19 cellular contexts compared by ENCODE assay signal in genomic region chr3:65484964-65485363, GRCh38.
DNase-seq lines count a peak whose midpoint lies in the region; ATAC-seq lines count a peak whose summit lies in the region.
"Had no signal": no experiment of that assay in that cellular context is flagged by ENCODE, and none has a peak within 500 bp of the region (broad histone marks: within the 10 kb centered on the region; RNA-seq: fewer than 3 reads in every experiment).

No MANE protein-coding gene starts in this region.

- 32 to 43% methylated on average over 3 of the region's 3 CpGs for WGBS in GM23248 (ENCODE audit: low coverage in 1 of 2, low lambda C conversion rate in 2 of 2, missing lambda C conversion rate in 2 of 2), 2 experiments

- no peak overlapping the region for H3K9ac ChIP-seq in GM23248

- in situ Hi-C loops in GM23248 (cut with MboI), result no loop called here

- peaks cover 7% of the 10 kb centered on the region; the same call in 1 of the 2 replicates for H3K4me1 ChIP-seq in GM23248 (ENCODE audit: insufficient read depth)
- no peaks in the 10 kb centered on the region for H3K4me1 ChIP-seq in naive thymus-derived CD4-positive, alpha-beta T cell (ENCODE audit: control insufficient read depth in 2 of 2, insufficient read depth in 2 of 2, low read length in 2 of 2)

- no peaks in the 10 kb centered on the region for H3K27me3 Mint-ChIP-seq in activated CD4-positive, alpha-beta memory T cell treated with anti-CD3 and anti-CD28 coated beads, Interleukin-2, amount 10 ng/mL, durations not matched to agents 7 days and 5 days
- no peaks in the 10 kb centered on the region for H3K27me3 Mint-ChIP-seq in naive thymus-derived CD4-positive, alpha-beta T cell
- H3K27me3 Mint-ChIP-seq: stimulated activated naive B cell treated with anti-CD40 and anti-IgM and Interleukin-4, amounts not matched to agents 10 μg/mL and 1 μg/mL and 100 μg/mL, for 72 hours had no signal

- H4K20me1 ChIP-seq in GM23248 (ENCODE audit: insufficient read depth), result no peaks in the 10 kb centered on the region; the same call in 1 of the 2 replicates

- DNase-seq in AG08395 (ENCODE audit: low spot score), result peak; percentile 9
- peak; percentile 10 for DNase-seq in GM23248
- peak; percentile 44 for DNase-seq in epithelial cell of prostate (ENCODE audit: low read depth, low spot score)
- no peak for DNase-seq in left colon
- DNase-seq in activated CD4-positive, alpha-beta memory T cell treated with anti-CD3 and anti-CD28 coated beads, Interleukin-2, amount 10 ng/mL, durations not matched to agents 7 days and 5 days, result no peak
- DNase-seq in occipital lobe (lab: John Stamatoyannopoulos, UW), result no peak
- no peak for DNase-seq in naive thymus-derived CD4-positive, alpha-beta T cell
- DNase-seq: activated CD4-positive, CD25-positive, alpha-beta regulatory T cell; activated CD8-positive, alpha-beta memory T cell treated with anti-CD3 and anti-CD28 coated beads for 24 hours; CD8-positive, alpha-beta memory T cell; endodermal cell; Kasumi-1; left lung; NCI-H1105 treated with DMSO at 0.1 percent for 48 hours; NCI-H524; stimulated activated naive B cell treated with anti-CD40 and anti-IgM and Interleukin-4, amounts not matched to agents 10 μg/mL and 1 μg/mL and 100 μg/mL, for 72 hours had no signal

- H3K4me3 Mint-ChIP-seq in activated CD4-positive, alpha-beta memory T cell treated with anti-CD3 and anti-CD28 coated beads, Interleukin-2, amount 10 ng/mL, durations not matched to agents 7 days and 5 days, result no peak overlapping the region
- no peak overlapping the region for H3K4me3 Mint-ChIP-seq in naive thymus-derived CD4-positive, alpha-beta T cell
- H3K4me3 Mint-ChIP-seq: activated naive CD4-positive, alpha-beta T cell treated with anti-CD3 and anti-CD28 coated beads, Interleukin-2, amount 50 U/mL, for 24 hours; CD8-positive, alpha-beta memory T cell; endodermal cell; stimulated activated naive B cell treated with anti-CD40 and anti-IgM and Interleukin-4, amounts not matched to agents 10 μg/mL and 1 μg/mL and 100 μg/mL, for 72 hours; T-helper 2 cell treated with Interferon-gamma antibody and Interleukin-4, amounts not matched to agents 5 μg/mL and 100 μg/mL, for 36 hours had no signal

- H3K27ac ChIP-seq in GM23248, result no peak overlapping the region
- H3K27ac ChIP-seq in epithelial cell of prostate, result peak overlapping the region; percentile 2
- no peak overlapping the region for H3K27ac ChIP-seq in naive thymus-derived CD4-positive, alpha-beta T cell (ENCODE audit: low read depth, low read length)
- H3K27ac ChIP-seq: left lung had no signal

- no peaks in the 10 kb centered on the region for H3K27me3 ChIP-seq in GM23248 (replicated peaks; ENCODE audit: insufficient read depth)
- H3K27me3 ChIP-seq in naive thymus-derived CD4-positive, alpha-beta T cell (ENCODE audit: control insufficient read depth in 2 of 2, insufficient read depth in 2 of 2, low read length in 2 of 2), result no peaks in the 10 kb centered on the region
- H3K27me3 ChIP-seq: left lung had no signal

- no peak overlapping the region for H2AFZ ChIP-seq in GM23248

- intact Hi-C loops in left colon (cut with DNase I, micrococcal nuclease), result no loop called here
- intact Hi-C loops in naive thymus-derived CD4-positive, alpha-beta T cell (cut with micrococcal nuclease), result no loop called here

- ATAC-seq in left colon (peak; percentile 68), GM19463 (IDR thresholded peaks at IDR 0.05; ENCODE audit: unreplicated experiment) (no peak)
- no peak for ATAC-seq in naive thymus-derived CD4-positive, alpha-beta T cell
- ATAC-seq: left lung; stimulated activated naive B cell treated with anti-CD40 and anti-IgM and Interleukin-4, amounts not matched to agents 10 μg/mL and 1 μg/mL and 100 μg/mL, for 72 hours had no signal

- no peaks in the 10 kb centered on the region for H3F3A ChIP-seq in GM23248 (ENCODE audit: insufficient read depth)

- no peaks in the 10 kb centered on the region for H3K9me3 ChIP-seq in GM23248 (ENCODE audit: low read depth)
- no peaks in the 10 kb centered on the region for H3K9me3 ChIP-seq in naive thymus-derived CD4-positive, alpha-beta T cell (ENCODE audit: control insufficient read depth in 2 of 3, low read length in 3 of 3)
- H3K9me3 ChIP-seq: left lung had no signal

- no peak overlapping the region for H3K4me3 ChIP-seq in GM23248
- H3K4me3 ChIP-seq in naive thymus-derived CD4-positive, alpha-beta T cell (ENCODE audit: low read length), result no peak overlapping the region
- H3K4me3 ChIP-seq: left lung had no signal

- H3K36me3 Mint-ChIP-seq in activated CD4-positive, alpha-beta memory T cell treated with anti-CD3 and anti-CD28 coated beads, Interleukin-2, amount 10 ng/mL, durations not matched to agents 7 days and 5 days (ENCODE audit: low read depth), result no peaks in the 10 kb centered on the region
- peaks cover 0 to 6% (median 0%) of the 10 kb centered on the region in 5 donors for H3K36me3 Mint-ChIP-seq in naive thymus-derived CD4-positive, alpha-beta T cell
- H3K36me3 Mint-ChIP-seq: activated naive CD4-positive, alpha-beta T cell treated with anti-CD3 and anti-CD28 coated beads, Interleukin-2, amount 50 U/mL, for 24 hours; CD8-positive, alpha-beta memory T cell; stimulated activated naive B cell treated with anti-CD40 and anti-IgM and Interleukin-4, amounts not matched to agents 10 μg/mL and 1 μg/mL and 100 μg/mL, for 72 hours had no signal

- no peak overlapping the region for H3K4me2 ChIP-seq in GM23248 (ENCODE audit: unreplicated experiment)

- peaks cover 51% of the 10 kb centered on the region for H3K79me2 ChIP-seq in GM23248 (ENCODE audit: insufficient read depth)

- CTCF ChIA-PET in activated CD4-positive, alpha-beta memory T cell treated with anti-CD3 and anti-CD28 coated beads, Interleukin-2, amount 10 ng/mL, durations not matched to agents 7 days and 5 days (lab: Charles Lee), result no interaction called here
- CTCF ChIA-PET in naive thymus-derived CD4-positive, alpha-beta T cell (lab: Charles Lee), result no interaction called here

- POLR2A ChIA-PET in activated CD4-positive, alpha-beta memory T cell treated with anti-CD3 and anti-CD28 coated beads, Interleukin-2, amount 10 ng/mL, durations not matched to agents 7 days and 5 days (lab: Charles Lee), result no interaction called here
- POLR2A ChIA-PET in naive thymus-derived CD4-positive, alpha-beta T cell (lab: Charles Lee), result no interaction called here

- H3K27ac Mint-ChIP-seq in activated CD4-positive, alpha-beta memory T cell treated with anti-CD3 and anti-CD28 coated beads, Interleukin-2, amount 10 ng/mL, durations not matched to agents 7 days and 5 days, result no peak overlapping the region
- no peak overlapping the region for H3K27ac Mint-ChIP-seq in naive thymus-derived CD4-positive, alpha-beta T cell
- H3K27ac Mint-ChIP-seq: activated naive CD4-positive, alpha-beta T cell treated with anti-CD3 and anti-CD28 coated beads, Interleukin-2, amount 50 U/mL, for 24 hours; CD8-positive, alpha-beta memory T cell; endodermal cell; stimulated activated naive B cell treated with anti-CD40 and anti-IgM and Interleukin-4, amounts not matched to agents 10 μg/mL and 1 μg/mL and 100 μg/mL, for 72 hours; T-helper 2 cell treated with Interferon-gamma antibody and Interleukin-4, amounts not matched to agents 5 μg/mL and 100 μg/mL, for 36 hours had no signal

- no peaks in the 10 kb centered on the region for H3K9me2 ChIP-seq in GM23248 (ENCODE audit: insufficient read depth)

- H3K9me3 Mint-ChIP-seq in activated CD4-positive, alpha-beta memory T cell treated with anti-CD3 and anti-CD28 coated beads, Interleukin-2, amount 10 ng/mL, durations not matched to agents 7 days and 5 days, result peaks cover 5% of the 10 kb centered on the region
- peaks cover 0 to 9% (median 2%) of the 10 kb centered on the region in 11 donors for H3K9me3 Mint-ChIP-seq in naive thymus-derived CD4-positive, alpha-beta T cell
- H3K9me3 Mint-ChIP-seq: endodermal cell had no signal

- H3K4me1 Mint-ChIP-seq in activated CD4-positive, alpha-beta memory T cell treated with anti-CD3 and anti-CD28 coated beads, Interleukin-2, amount 10 ng/mL, durations not matched to agents 7 days and 5 days, result no peaks in the 10 kb centered on the region
- H3K4me1 Mint-ChIP-seq in naive thymus-derived CD4-positive, alpha-beta T cell, result no peaks in the 10 kb centered on the region
- H3K4me1 Mint-ChIP-seq: activated naive CD4-positive, alpha-beta T cell treated with anti-CD3 and anti-CD28 coated beads, Interleukin-2, amount 50 U/mL, for 24 hours; CD8-positive, alpha-beta memory T cell; stimulated activated naive B cell treated with anti-CD40 and anti-IgM and Interleukin-4, amounts not matched to agents 10 μg/mL and 1 μg/mL and 100 μg/mL, for 72 hours had no signal

- H3K36me3 ChIP-seq in GM23248 (ENCODE audit: low read depth), result no peaks in the 10 kb centered on the region
- no peaks in the 10 kb centered on the region for H3K36me3 ChIP-seq in naive thymus-derived CD4-positive, alpha-beta T cell (ENCODE audit: control insufficient read depth in 2 of 3, insufficient read depth in 3 of 3, low read length in 3 of 3)
- H3K36me3 ChIP-seq: left lung had no signal

Comparison
In these comparisons a context has a peak if more than half of its experiments do, and no peak if none do; other contexts are left out.
1. DNase-seq: peak in AG08395 (single experiment), GM23248 (single experiment) and epithelial cell of prostate (single experiment); none in left colon (0 of 2), activated CD4-positive, alpha-beta memory T cell treated with anti-CD3 and anti-CD28 coated beads, Interleukin-2, amount 10 ng/mL, durations not matched to agents 7 days and 5 days (single experiment), occipital lobe (single experiment) and naive thymus-derived CD4-positive, alpha-beta T cell (0 of 9).